1 cellular context compared by ENCODE assay signal in genomic region chrX:49191033-49191871, GRCh38.
TF ChIP-seq lines count a peak whose summit lies in the region.

No MANE protein-coding gene starts in this region.

TF ChIP-seq in K562, 482 proteins besides CTCF, POLR2A, EP300 and RAD21 (continued from another document and continues in another):
- TF ChIP-seq SP1 (CRISPR knock-in tag; IDR thresholded peaks at IDR 0.05) (peak; percentile 90), HDAC1 (IDR thresholded peaks at IDR 0.05) (peak in 1 of 2 experiments; percentile 52; a peak in 1 of 4 replicates), EGR1 (conservative IDR thresholded peaks at IDR 0.05) (0 out of 2 replicates have a peak, but pooled peaks have one; percentile 11), SMAD4 (CRISPR knock-in tag; conservative IDR thresholded peaks at IDR 0.05) (0 out of 2 replicates have a peak, but pooled peaks have one; percentile 33), FOXP4 (CRISPR knock-in tag; IDR thresholded peaks at IDR 0.05; ENCODE audit: borderline replicate concordance) (0 out of 2 replicates have a peak, but pooled peaks have one; percentile 56), PHTF2 (CRISPR knock-in tag; IDR thresholded peaks at IDR 0.05) (no peak), POLR2G (IDR thresholded peaks at IDR 0.05; ENCODE audit: low read depth, low read length) (peak; percentile 93), ERF (CRISPR knock-in tag; IDR thresholded peaks at IDR 0.05) (0 out of 2 replicates have a peak, but pooled peaks have one; percentile 65), ATF1 (CRISPR knock-in tag; IDR thresholded peaks at IDR 0.05) (no peak), ATF1 (tag; IDR thresholded peaks at IDR 0.05) (peak; percentile 98), VEZF1 (CRISPR knock-in tag; IDR thresholded peaks at IDR 0.05) (peak; percentile 95), TFAP4 (CRISPR knock-in tag; IDR thresholded peaks at IDR 0.05; ENCODE audit: borderline replicate concordance) (peak; percentile 23; the same call in 1 of the 2 replicates), MBD2 (IDR thresholded peaks at IDR 0.05; ENCODE audit: borderline replicate concordance, low read depth) (peak; percentile 99), MXI1 (IDR thresholded peaks at IDR 0.05; ENCODE audit: low read depth, low read length) (no peak), PHF20 (IDR thresholded peaks at IDR 0.05; ENCODE audit: partially characterized antibody) (peak; percentile 55), SAP30 (IDR thresholded peaks at IDR 0.05; ENCODE audit: borderline replicate concordance, insufficient read depth, low read depth, low read length, poor library complexity, severe bottlenecking) (no peak), GABPA (tag; conservative IDR thresholded peaks at IDR 0.05; ENCODE audit: low read depth) (peak; percentile 87), FOS (IDR thresholded peaks at IDR 0.05; ENCODE audit: extremely low read depth, insufficient read length) (peak; percentile 90), ZNF79 (CRISPR knock-in tag; IDR thresholded peaks at IDR 0.05; ENCODE audit: low read depth) (no peak), ZNF212 (CRISPR knock-in tag; IDR thresholded peaks at IDR 0.05) (no peak), MYBL2 (IDR thresholded peaks at IDR 0.05; ENCODE audit: low read depth) (peak; percentile 77), MYBL2 (CRISPR knock-in tag; IDR thresholded peaks at IDR 0.05; ENCODE audit: borderline replicate concordance) (no peak), NR2C2 (CRISPR knock-in tag; IDR thresholded peaks at IDR 0.05) (no peak), NR2C2 (tag; IDR thresholded peaks at IDR 0.05) (peak; percentile 89), EHMT2 (IDR thresholded peaks at IDR 0.05) (0 out of 2 replicates have a peak, but pooled peaks have one; percentile 18), NFYB (IDR thresholded peaks at IDR 0.05; ENCODE audit: extremely low read depth, insufficient read length) (peak; percentile 72), ZNF165 (CRISPR knock-in tag; IDR thresholded peaks at IDR 0.05; ENCODE audit: borderline replicate concordance) (no peak), SUPT5H (IDR thresholded peaks at IDR 0.05) (peak; percentile 78), TAF7 (tag; IDR thresholded peaks at IDR 0.05) (0 out of 2 replicates have a peak, but pooled peaks have one; percentile 27), STAT5A (IDR thresholded peaks at IDR 0.05; ENCODE audit: borderline replicate concordance, low read length) (no peak), RBBP5 (IDR thresholded peaks at IDR 0.05; ENCODE audit: borderline replicate concordance, insufficient read depth, low read length, poor library complexity, severe bottlenecking) (peak; percentile 34), GABPB1 (CRISPR knock-in tag; IDR thresholded peaks at IDR 0.05) (peak; percentile 68; the same call in 1 of the 2 replicates), CHD2 (IDR thresholded peaks at IDR 0.05; ENCODE audit: low read depth, low read length) (peak; percentile 88), SMC3 (conservative IDR thresholded peaks at IDR 0.05; ENCODE audit: insufficient read depth, low read depth, low read length) (no peak), POLR2AphosphoS5 (IDR thresholded peaks at IDR 0.05; ENCODE audit: control insufficient read depth, insufficient read depth, low read depth, low read length) (peak; percentile 56), HNRNPL (IDR thresholded peaks at IDR 0.05; ENCODE audit: low read depth, low read length) (peak; percentile 62; the same call in 1 of the 2 replicates), MAX (CRISPR knock-in tag; IDR thresholded peaks at IDR 0.05) (peak; percentile 34; the same call in 1 of the 2 replicates), NBN (IDR thresholded peaks at IDR 0.05; ENCODE audit: low read depth) (no peak), RBM25 (IDR thresholded peaks at IDR 0.05; ENCODE audit: low read depth, low read length, severe bottlenecking) (peak; percentile 71), RNF2 (IDR thresholded peaks at IDR 0.05) (0 out of 2 replicates have a peak, but pooled peaks have one; percentile 41), CBX2 (IDR thresholded peaks at IDR 0.05; ENCODE audit: insufficient read depth, low read length, poor library complexity, severe bottlenecking) (no peak), KDM4B (IDR thresholded peaks at IDR 0.05; ENCODE audit: borderline replicate concordance in 2 of 2, low read depth in 1 of 2) (no peak), MTA3 (IDR thresholded peaks at IDR 0.05; ENCODE audit: borderline replicate concordance) (peak; percentile 50; the same call in 1 of the 2 replicates), NEUROD1 (IDR thresholded peaks at IDR 0.05; ENCODE audit: borderline replicate concordance, low read depth, low read length, partially characterized antibody) (peak; percentile 97), MAZ (CRISPR knock-in tag; conservative IDR thresholded peaks at IDR 0.05 in 1 of 2, IDR thresholded peaks at IDR 0.05 in 1 of 2) (peak; percentile 22 to 64; a peak in 1 of 4 replicates), KAT8 (IDR thresholded peaks at IDR 0.05; ENCODE audit: low read depth) (no peak), FOXK1 (CRISPR knock-in tag; IDR thresholded peaks at IDR 0.05; ENCODE audit: borderline replicate concordance) (0 out of 2 replicates have a peak, but pooled peaks have one; percentile 24), PBX2 (CRISPR knock-in tag; IDR thresholded peaks at IDR 0.05; ENCODE audit: low read depth) (peak; percentile 56), PBX2 (tag; conservative IDR thresholded peaks at IDR 0.05; ENCODE audit: low read depth) (peak; percentile 100), TARDBP (IDR thresholded peaks at IDR 0.05) (no peak)
- TF ChIP-seq, protein P1, sequence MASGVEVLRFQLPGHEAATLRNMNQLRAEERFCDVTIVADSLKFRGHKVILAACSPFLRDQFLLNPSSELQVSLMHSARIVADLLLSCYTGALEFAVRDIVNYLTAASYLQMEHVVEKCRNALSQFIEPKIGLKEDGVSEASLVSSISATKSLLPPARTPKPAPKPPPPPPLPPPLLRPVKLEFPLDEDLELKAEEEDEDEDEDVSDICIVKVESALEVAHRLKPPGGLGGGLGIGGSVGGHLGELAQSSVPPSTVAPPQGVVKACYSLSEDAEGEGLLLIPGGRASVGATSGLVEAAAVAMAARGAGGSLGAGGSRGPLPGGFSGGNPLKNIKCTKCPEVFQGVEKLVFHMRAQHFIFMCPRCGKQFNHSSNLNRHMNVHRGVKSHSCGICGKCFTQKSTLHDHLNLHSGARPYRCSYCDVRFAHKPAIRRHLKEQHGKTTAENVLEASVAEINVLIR (CRISPR knock-in tag; IDR thresholded peaks at IDR 0.05): peak; percentile 37; the same call in 1 of the 2 replicates
- TF ChIP-seq, protein P2, sequence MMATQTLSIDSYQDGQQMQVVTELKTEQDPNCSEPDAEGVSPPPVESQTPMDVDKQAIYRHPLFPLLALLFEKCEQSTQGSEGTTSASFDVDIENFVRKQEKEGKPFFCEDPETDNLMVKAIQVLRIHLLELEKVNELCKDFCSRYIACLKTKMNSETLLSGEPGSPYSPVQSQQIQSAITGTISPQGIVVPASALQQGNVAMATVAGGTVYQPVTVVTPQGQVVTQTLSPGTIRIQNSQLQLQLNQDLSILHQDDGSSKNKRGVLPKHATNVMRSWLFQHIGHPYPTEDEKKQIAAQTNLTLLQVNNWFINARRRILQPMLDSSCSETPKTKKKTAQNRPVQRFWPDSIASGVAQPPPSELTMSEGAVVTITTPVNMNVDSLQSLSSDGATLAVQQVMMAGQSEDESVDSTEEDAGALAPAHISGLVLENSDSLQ (IDR thresholded peaks at IDR 0.05): peak; percentile 100
- TF ChIP-seq, protein P3, sequence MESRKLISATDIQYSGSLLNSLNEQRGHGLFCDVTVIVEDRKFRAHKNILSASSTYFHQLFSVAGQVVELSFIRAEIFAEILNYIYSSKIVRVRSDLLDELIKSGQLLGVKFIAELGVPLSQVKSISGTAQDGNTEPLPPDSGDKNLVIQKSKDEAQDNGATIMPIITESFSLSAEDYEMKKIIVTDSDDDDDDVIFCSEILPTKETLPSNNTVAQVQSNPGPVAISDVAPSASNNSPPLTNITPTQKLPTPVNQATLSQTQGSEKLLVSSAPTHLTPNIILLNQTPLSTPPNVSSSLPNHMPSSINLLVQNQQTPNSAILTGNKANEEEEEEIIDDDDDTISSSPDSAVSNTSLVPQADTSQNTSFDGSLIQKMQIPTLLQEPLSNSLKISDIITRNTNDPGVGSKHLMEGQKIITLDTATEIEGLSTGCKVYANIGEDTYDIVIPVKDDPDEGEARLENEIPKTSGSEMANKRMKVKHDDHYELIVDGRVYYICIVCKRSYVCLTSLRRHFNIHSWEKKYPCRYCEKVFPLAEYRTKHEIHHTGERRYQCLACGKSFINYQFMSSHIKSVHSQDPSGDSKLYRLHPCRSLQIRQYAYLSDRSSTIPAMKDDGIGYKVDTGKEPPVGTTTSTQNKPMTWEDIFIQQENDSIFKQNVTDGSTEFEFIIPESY (CRISPR knock-in tag; IDR thresholded peaks at IDR 0.05): 0 out of 2 replicates have a peak, but pooled peaks have one; percentile 24
- TF ChIP-seq, protein P4, sequence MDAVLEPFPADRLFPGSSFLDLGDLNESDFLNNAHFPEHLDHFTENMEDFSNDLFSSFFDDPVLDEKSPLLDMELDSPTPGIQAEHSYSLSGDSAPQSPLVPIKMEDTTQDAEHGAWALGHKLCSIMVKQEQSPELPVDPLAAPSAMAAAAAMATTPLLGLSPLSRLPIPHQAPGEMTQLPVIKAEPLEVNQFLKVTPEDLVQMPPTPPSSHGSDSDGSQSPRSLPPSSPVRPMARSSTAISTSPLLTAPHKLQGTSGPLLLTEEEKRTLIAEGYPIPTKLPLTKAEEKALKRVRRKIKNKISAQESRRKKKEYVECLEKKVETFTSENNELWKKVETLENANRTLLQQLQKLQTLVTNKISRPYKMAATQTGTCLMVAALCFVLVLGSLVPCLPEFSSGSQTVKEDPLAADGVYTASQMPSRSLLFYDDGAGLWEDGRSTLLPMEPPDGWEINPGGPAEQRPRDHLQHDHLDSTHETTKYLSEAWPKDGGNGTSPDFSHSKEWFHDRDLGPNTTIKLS (IDR thresholded peaks at IDR 0.05; ENCODE audit: borderline replicate concordance, low read depth): 0 out of 2 replicates have a peak, but pooled peaks have one; percentile 29
- TF ChIP-seq, protein P5, sequence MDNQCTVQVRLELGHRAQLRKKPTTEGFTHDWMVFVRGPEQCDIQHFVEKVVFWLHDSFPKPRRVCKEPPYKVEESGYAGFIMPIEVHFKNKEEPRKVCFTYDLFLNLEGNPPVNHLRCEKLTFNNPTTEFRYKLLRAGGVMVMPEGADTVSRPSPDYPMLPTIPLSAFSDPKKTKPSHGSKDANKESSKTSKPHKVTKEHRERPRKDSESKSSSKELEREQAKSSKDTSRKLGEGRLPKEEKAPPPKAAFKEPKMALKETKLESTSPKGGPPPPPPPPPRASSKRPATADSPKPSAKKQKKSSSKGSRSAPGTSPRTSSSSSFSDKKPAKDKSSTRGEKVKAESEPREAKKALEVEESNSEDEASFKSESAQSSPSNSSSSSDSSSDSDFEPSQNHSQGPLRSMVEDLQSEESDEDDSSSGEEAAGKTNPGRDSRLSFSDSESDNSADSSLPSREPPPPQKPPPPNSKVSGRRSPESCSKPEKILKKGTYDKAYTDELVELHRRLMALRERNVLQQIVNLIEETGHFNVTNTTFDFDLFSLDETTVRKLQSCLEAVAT (IDR thresholded peaks at IDR 0.05): peak in 1 of 2 experiments; percentile 100; a peak in 2 of 4 replicates
